ENCODE assay signal across 20 cellular contexts in the genomic region with DNA sequence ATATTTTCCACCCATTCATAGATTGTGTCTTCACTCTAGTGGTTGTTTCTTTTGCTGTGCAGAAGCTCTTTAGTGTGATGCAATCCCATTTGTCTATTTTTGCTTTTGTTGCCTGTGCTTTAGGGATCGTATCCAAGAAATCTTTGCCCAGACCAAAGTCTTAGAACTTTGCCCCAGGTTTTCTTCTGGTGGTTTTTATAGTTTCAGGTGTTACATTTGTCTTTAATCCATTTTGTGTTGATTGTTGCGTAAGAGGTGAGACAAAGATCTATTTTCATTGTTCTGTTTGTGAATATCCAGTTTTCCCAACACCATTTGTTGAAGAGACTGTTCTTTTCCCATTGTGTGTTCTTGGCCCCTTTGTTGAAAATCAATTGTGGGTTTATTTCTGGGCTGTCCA. TPM values are rescaled to one million over a fixed set of nuclear protein-coding genes. Genes with fewer than 3 reads are reported as not detected.
A peak's percentile ranks its signal among the peaks of the same experiment; 100 is the strongest.
DNase-seq lines count a peak whose midpoint lies in the region; ATAC-seq lines count a peak whose summit lies in the region.
"Had no signal": no experiment of that assay in that cellular context is flagged by ENCODE, and none has a peak within 500 bp of the region (broad histone marks: within the 10 kb centered on the region; RNA-seq: fewer than 3 reads in every experiment).

No MANE protein-coding gene starts in this region.

- ATAC-seq in CD4-positive, CD25-positive, alpha-beta regulatory T cell (ENCODE audit: low read depth in 2 of 2), result no peak
- ATAC-seq in left lobe of liver (peak; percentile 16), HG02840 (IDR thresholded peaks at IDR 0.05; ENCODE audit: low FRiP score, unreplicated experiment) (no peak)
- ATAC-seq: esophagus mucosa had no signal

- no peaks in the 10 kb centered on the region for H3K27me3 Mint-ChIP-seq in CD4-positive, CD25-positive, alpha-beta regulatory T cell
- H3K27me3 Mint-ChIP-seq in CD8-positive, alpha-beta memory T cell, result no peaks in the 10 kb centered on the region
- H3K27me3 Mint-ChIP-seq in activated CD4-positive, alpha-beta memory T cell treated with anti-CD3 and anti-CD28 coated beads, Interleukin-2, amount 10 ng/mL, durations not matched to agents 7 days and 5 days, result no peaks in the 10 kb centered on the region

- H3K9me3 ChIP-seq in CD4-positive, CD25-positive, alpha-beta regulatory T cell (ENCODE audit: control insufficient read depth in 2 of 2, low read length in 2 of 2), result no peaks in the 10 kb centered on the region
- H3K9me3 ChIP-seq in CD8-positive, alpha-beta memory T cell (ENCODE audit: low read length), result no peaks in the 10 kb centered on the region

- peak overlapping the region; percentile 93 to 98 (median 97) for H3K4me3 Mint-ChIP-seq in CD4-positive, CD25-positive, alpha-beta regulatory T cell
- peak overlapping the region; percentile 90 to 97 (median 93) for H3K4me3 Mint-ChIP-seq in CD8-positive, alpha-beta memory T cell
- H3K4me3 Mint-ChIP-seq in activated CD4-positive, alpha-beta memory T cell treated with anti-CD3 and anti-CD28 coated beads, Interleukin-2, amount 10 ng/mL, durations not matched to agents 7 days and 5 days, result peak overlapping the region; percentile 89
- H3K4me3 Mint-ChIP-seq: neural crest cell had no signal

- peak overlapping the region; percentile 89 to 94 (median 93) for H3K27ac Mint-ChIP-seq in CD4-positive, CD25-positive, alpha-beta regulatory T cell
- peak overlapping the region; percentile 51 to 99 (median 86) for H3K27ac Mint-ChIP-seq in CD8-positive, alpha-beta memory T cell
- peak overlapping the region; percentile 56 for H3K27ac Mint-ChIP-seq in activated CD4-positive, alpha-beta memory T cell treated with anti-CD3 and anti-CD28 coated beads, Interleukin-2, amount 10 ng/mL, durations not matched to agents 7 days and 5 days

- no peaks in the 10 kb centered on the region for H3K27me3 ChIP-seq in CD4-positive, CD25-positive, alpha-beta regulatory T cell (ENCODE audit: control insufficient read depth, insufficient read depth, low read length)
- H3K27me3 ChIP-seq in CD8-positive, alpha-beta memory T cell (ENCODE audit: insufficient read depth, low read length, poor library complexity, severe bottlenecking), result no peaks in the 10 kb centered on the region
- H3K27me3 ChIP-seq: upper lobe of left lung had no signal

- H3K4me1 Mint-ChIP-seq in CD4-positive, CD25-positive, alpha-beta regulatory T cell, result peaks cover 16 to 77% (median 59%) of the 10 kb centered on the region in 4 donors
- peaks cover 73 to 84% (median 83%) of the 10 kb centered on the region in 3 donors for H3K4me1 Mint-ChIP-seq in CD8-positive, alpha-beta memory T cell
- peaks cover 82% of the 10 kb centered on the region for H3K4me1 Mint-ChIP-seq in activated CD4-positive, alpha-beta memory T cell treated with anti-CD3 and anti-CD28 coated beads, Interleukin-2, amount 10 ng/mL, durations not matched to agents 7 days and 5 days
- H3K4me1 Mint-ChIP-seq: neural crest cell had no signal

- CTCF ChIA-PET in CD8-positive, alpha-beta memory T cell (lab: Charles Lee), result interaction anchor here (1.8 to 20.0 kb wide), 7 partner anchors 7 to 149 kb away, joined by 4 to 296 read pairs (median 7); no protein-coding TSS in a partner anchor
- CTCF ChIA-PET in activated CD4-positive, alpha-beta memory T cell treated with anti-CD3 and anti-CD28 coated beads, Interleukin-2, amount 10 ng/mL, durations not matched to agents 7 days and 5 days (lab: Charles Lee), result interaction anchor here (1.0 to 15.4 kb wide), 2 partner anchors 10 to 60 kb away, joined by 4 to 192 read pairs; no protein-coding TSS in a partner anchor

- H3K4me1 ChIP-seq in CD4-positive, CD25-positive, alpha-beta regulatory T cell (ENCODE audit: control insufficient read depth, insufficient read depth, low read length, poor library complexity, severe bottlenecking), result peaks cover 94% of the 10 kb centered on the region
- peaks cover 94% of the 10 kb centered on the region for H3K4me1 ChIP-seq in CD8-positive, alpha-beta memory T cell (ENCODE audit: insufficient read depth, low read length)

- POLR2A ChIA-PET in CD8-positive, alpha-beta memory T cell (lab: Charles Lee), result interaction anchor here (0.6 to 6.7 kb wide), 8 partner anchors 8 to 1093 kb away, joined by 4 to 39 read pairs (median 6); no protein-coding TSS in a partner anchor
- POLR2A ChIA-PET in activated CD4-positive, alpha-beta memory T cell treated with anti-CD3 and anti-CD28 coated beads, Interleukin-2, amount 10 ng/mL, durations not matched to agents 7 days and 5 days (lab: Charles Lee), result interaction anchor here (24.3 to 31.5 kb wide), 5 partner anchors 4 to 61 kb away, joined by 603 to 1195 read pairs (median 878); a partner anchor contains a TSS

- DNase-seq in CD4-positive, CD25-positive, alpha-beta regulatory T cell, result no peak
- DNase-seq in CD8-positive, alpha-beta memory T cell, result no peak
- no peak for DNase-seq in activated CD4-positive, alpha-beta memory T cell treated with anti-CD3 and anti-CD28 coated beads, Interleukin-2, amount 10 ng/mL, durations not matched to agents 7 days and 5 days
- no peak for DNase-seq in left lobe of liver (ENCODE audit: low spot score)
- no peak for DNase-seq in iPS-NIHi11 (ENCODE audit: low spot score)
- DNase-seq in Ammon's horn (ENCODE audit: low spot score), result no peak
- DNase-seq in DMS 273 (lab: John Stamatoyannopoulos, UW; ENCODE audit: unreplicated experiment), result no peak
- DNase-seq: activated naive CD4-positive, alpha-beta T cell treated with anti-CD3 and anti-CD28 coated beads, Interleukin-2, amount 50 U/mL, for 16 hours; AML-193; DMS53; HCEC 1CT; NCI-H1417; stimulated activated naive CD4-positive, alpha-beta T cell treated with Interleukin-2 at 50 U/mL for 16 hours; upper lobe of left lung had no signal

- peak overlapping the region; percentile 83 for H3K27ac ChIP-seq in CD4-positive, CD25-positive, alpha-beta regulatory T cell (ENCODE audit: insufficient read depth, low read length, poor library complexity, severe bottlenecking)
- H3K27ac ChIP-seq in CD8-positive, alpha-beta memory T cell (ENCODE audit: low read depth, low read length), result no peak overlapping the region
- H3K27ac ChIP-seq: cardiac muscle cell, HL-60 had no signal

- H3K9me3 Mint-ChIP-seq in CD4-positive, CD25-positive, alpha-beta regulatory T cell, result peaks cover 0 to 5% (median 0%) of the 10 kb centered on the region in 7 donors
- H3K9me3 Mint-ChIP-seq in CD8-positive, alpha-beta memory T cell, result no peaks in the 10 kb centered on the region
- no peaks in the 10 kb centered on the region for H3K9me3 Mint-ChIP-seq in activated CD4-positive, alpha-beta memory T cell treated with anti-CD3 and anti-CD28 coated beads, Interleukin-2, amount 10 ng/mL, durations not matched to agents 7 days and 5 days

- H3K36me3 ChIP-seq in CD4-positive, CD25-positive, alpha-beta regulatory T cell (ENCODE audit: control insufficient read depth, insufficient read depth, low read length), result peaks cover 99% of the 10 kb centered on the region
- H3K36me3 ChIP-seq in CD8-positive, alpha-beta memory T cell (ENCODE audit: insufficient read depth, low read length), result peaks cover 99% of the 10 kb centered on the region
- H3K36me3 ChIP-seq: cardiac muscle cell had no signal

- peaks cover 92% of the 10 kb centered on the region for H3K36me3 Mint-ChIP-seq in CD4-positive, CD25-positive, alpha-beta regulatory T cell
- H3K36me3 Mint-ChIP-seq in CD8-positive, alpha-beta memory T cell, result peaks cover 70 to 100% (median 72%) of the 10 kb centered on the region in 3 donors
- peaks cover 97% of the 10 kb centered on the region for H3K36me3 Mint-ChIP-seq in activated CD4-positive, alpha-beta memory T cell treated with anti-CD3 and anti-CD28 coated beads, Interleukin-2, amount 10 ng/mL, durations not matched to agents 7 days and 5 days (ENCODE audit: low read depth)

- H3K4me3 ChIP-seq in CD4-positive, CD25-positive, alpha-beta regulatory T cell (ENCODE audit: low read depth, low read length), result peak overlapping the region; percentile 100
- H3K4me3 ChIP-seq in CD8-positive, alpha-beta memory T cell (ENCODE audit: low read length), result peak overlapping the region; percentile 39
- H3K4me3 ChIP-seq: cardiac muscle cell had no signal

RNA-seq across cellular contexts. Expression of a gene that starts 6.4 kb away (rescaled TPM):
- 661 TPM for total RNA-seq in CD4-positive, CD25-positive, alpha-beta regulatory T cell
- 100 to 1,000 TPM; 572 to 666 (median 631) TPM for polyA plus RNA-seq in CD4-positive, CD25-positive, alpha-beta regulatory T cell
- total RNA-seq in CD8-positive, alpha-beta memory T cell, result 100 to 1,000 TPM; 120 to 122 TPM
- polyA plus RNA-seq in CD8-positive, alpha-beta memory T cell, result 659 TPM
- 100 to 1,000 TPM; 286 to 291 TPM for total RNA-seq in activated CD4-positive, alpha-beta memory T cell treated with anti-CD3 and anti-CD28 coated beads, Interleukin-2, amount 10 ng/mL, durations not matched to agents 7 days and 5 days
- 7.8 TPM for total RNA-seq in left lobe of liver
- total RNA-seq: cardiac muscle cell, lung microvascular endothelial cell had no signal
- polyA plus RNA-seq: cardiac muscle cell had no signal

Comparison
In these comparisons a context has a peak if more than half of its experiments do, and no peak if none do; other contexts are left out.
1. RNA of a gene that starts 6.4 kb away (total RNA-seq): 661 TPM in CD4-positive, CD25-positive, alpha-beta regulatory T cell (single experiment), 286 to 291 TPM in activated CD4-positive, alpha-beta memory T cell treated with anti-CD3 and anti-CD28 coated beads, Interleukin-2, amount 10 ng/mL, durations not matched to agents 7 days and 5 days and 120 to 122 TPM in CD8-positive, alpha-beta memory T cell; 7.8 TPM in left lobe of liver (single experiment); every median in the first group is over 10 times any median in the second.
2. Peak in every context shown above with its lines, with median percentiles within 50 percentile points of each other: H3K27ac Mint-ChIP-seq and H3K4me3 Mint-ChIP-seq.